16 cellular contexts compared by ENCODE assay signal in genomic region chr9:83440641-83441040, GRCh38.
DNase-seq lines count a peak whose midpoint lies in the region; ATAC-seq and TF ChIP-seq lines count a peak whose summit lies in the region.
"Had no signal": no experiment of that assay in that cellular context is flagged by ENCODE, and none has a peak within 500 bp of the region (broad histone marks: within the 10 kb centered on the region; RNA-seq: fewer than 3 reads in every experiment).

No MANE protein-coding gene starts in this region.

- H3K4ac ChIP-seq in trophoblast cell (ENCODE audit: low read depth, low read length) = no peak overlapping the region

- DNase-seq in BE2C (peak; percentile 53), Panc1 (ENCODE audit: low read depth, low spot score) (no peak), astrocyte of the hippocampus (ENCODE audit: low read depth, low spot score) (peak; percentile 28), trophoblast cell (peak; percentile 86 to 92), MG63 (no peak), HPDE6-E6E7 (ENCODE audit: extremely low spot score) (no peak)
- no peak for DNase-seq in stimulated activated CD4-positive, alpha-beta T cell treated with anti-CD3 and anti-CD28 coated beads, Interleukin-4, amount 100 ng/mL, for 4 hours
- DNase-seq in CD8-positive, alpha-beta memory T cell = no peak
- DNase-seq: C1 segment of cervical spinal cord; Caco-2; CD4-positive, CD25-positive, alpha-beta regulatory T cell; GM23248; IMR-90 had no signal

- no peak overlapping the region for H3K18ac ChIP-seq in trophoblast cell (ENCODE audit: low read length)

- no peak overlapping the region for H3K9ac ChIP-seq in trophoblast cell (ENCODE audit: low read length)
- H3K9ac ChIP-seq: GM23248 had no signal

- H3K4me3 ChIP-seq in BE2C (ENCODE audit: low read depth, low read length) = peak overlapping the region; percentile 21
- H3K4me3 ChIP-seq in Panc1 (ENCODE audit: low read depth in 2 of 2, low read length in 2 of 2) = no peak overlapping the region
- H3K4me3 ChIP-seq in trophoblast cell (ENCODE audit: low read depth, low read length) = no peak overlapping the region
- H3K4me3 ChIP-seq in MG63 = no peak overlapping the region
- no peak overlapping the region for H3K4me3 ChIP-seq in CD8-positive, alpha-beta memory T cell (ENCODE audit: low read length)
- H3K4me3 ChIP-seq: GM23248, HAP-1 had no signal

- H3K9me3 ChIP-seq in BE2C = no peaks in the 10 kb centered on the region
- H3K9me3 ChIP-seq in Panc1 (ENCODE audit: control insufficient read depth, insufficient read depth, low read depth, low read length) = no peaks in the 10 kb centered on the region
- H3K9me3 ChIP-seq in trophoblast cell (ENCODE audit: insufficient read depth, low read depth, low read length) = no peaks in the 10 kb centered on the region
- no peaks in the 10 kb centered on the region for H3K9me3 ChIP-seq in MG63
- no peaks in the 10 kb centered on the region for H3K9me3 ChIP-seq in CD8-positive, alpha-beta memory T cell (ENCODE audit: low read length)
- H3K9me3 ChIP-seq: Caco-2, HAP-1 had no signal

- H4K91ac ChIP-seq in trophoblast cell (ENCODE audit: low read depth, low read length) = no peak overlapping the region

- H2BK120ac ChIP-seq in trophoblast cell (ENCODE audit: insufficient read depth, low read length, poor library complexity) = no peak overlapping the region

- CTCF ChIA-PET in Panc1 (lab: Charles Lee) = no interaction called here
- CTCF ChIA-PET in CD8-positive, alpha-beta memory T cell (lab: Charles Lee) = no interaction called here

- WGBS in trophoblast cell (ENCODE audit: extremely low coverage, insufficient coverage, insufficient read length) = no CpG with 5 or more reads among the region's 5 CpGs

- H3K27me3 Mint-ChIP-seq in CD8-positive, alpha-beta memory T cell = no peaks in the 10 kb centered on the region
- H3K27me3 Mint-ChIP-seq: B cell; CD4-positive, CD25-positive, alpha-beta regulatory T cell had no signal

- H3K4me1 ChIP-seq in BE2C (peaks cover 21% of the 10 kb centered on the region), Panc1 (ENCODE audit: control insufficient read depth, insufficient read depth, low read length) (peaks cover 28% of the 10 kb centered on the region), trophoblast cell (ENCODE audit: control insufficient read depth in 1 of 2, insufficient read depth in 2 of 2, low read length in 2 of 2) (no peaks in the 10 kb centered on the region)
- no peaks in the 10 kb centered on the region for H3K4me1 ChIP-seq in CD8-positive, alpha-beta memory T cell (ENCODE audit: insufficient read depth, low read length)
- H3K4me1 ChIP-seq: Caco-2, HAP-1 had no signal

- peaks cover 0 to 3% (median 0%) of the 10 kb centered on the region in 3 donors for H3K36me3 Mint-ChIP-seq in CD8-positive, alpha-beta memory T cell
- H3K36me3 Mint-ChIP-seq: CD4-positive, CD25-positive, alpha-beta regulatory T cell had no signal

- H3K36me3 ChIP-seq in BE2C (no peaks in the 10 kb centered on the region), Panc1 (ENCODE audit: control insufficient read depth, insufficient read depth, low read length) (no peaks in the 10 kb centered on the region), trophoblast cell (ENCODE audit: control insufficient read depth in 1 of 2, insufficient read depth in 2 of 2, low read length in 2 of 2) (no peaks in the 10 kb centered on the region), MG63 (no peaks in the 10 kb centered on the region)
- no peaks in the 10 kb centered on the region for H3K36me3 ChIP-seq in CD8-positive, alpha-beta memory T cell (ENCODE audit: insufficient read depth, low read length)
- H3K36me3 ChIP-seq: HAP-1 had no signal

- no peaks in the 10 kb centered on the region for H3K27me3 ChIP-seq in BE2C
- H3K27me3 ChIP-seq in Panc1 (ENCODE audit: control insufficient read depth, insufficient read depth, low read length) = no peaks in the 10 kb centered on the region
- no peaks in the 10 kb centered on the region for H3K27me3 ChIP-seq in trophoblast cell (ENCODE audit: insufficient read depth, low read length)
- H3K27me3 ChIP-seq in MG63 = no peaks in the 10 kb centered on the region
- H3K27me3 ChIP-seq in CD8-positive, alpha-beta memory T cell (ENCODE audit: insufficient read depth, low read length, poor library complexity, severe bottlenecking) = no peaks in the 10 kb centered on the region

- H3K79me1 ChIP-seq in trophoblast cell (ENCODE audit: low read length) = no peaks in the 10 kb centered on the region

- no peaks in the 10 kb centered on the region for H3K4me1 Mint-ChIP-seq in CD8-positive, alpha-beta memory T cell
- H3K4me1 Mint-ChIP-seq: B cell; CD4-positive, CD25-positive, alpha-beta regulatory T cell had no signal

- H2AK5ac ChIP-seq in trophoblast cell (ENCODE audit: low read length) = no peak overlapping the region

- TF ChIP-seq CTCF in BE2C (IDR thresholded peaks at IDR 0.05; ENCODE audit: low read depth, low read length) (0 out of 2 replicates have a peak, but pooled peaks have one; percentile 11), Panc1 (IDR thresholded peaks at IDR 0.05) (no peak)

- ATAC-seq in Panc1 = no peak

- peak overlapping the region; percentile 45; the same call in 1 of the 2 replicates for H3K27ac ChIP-seq in Panc1 (ENCODE audit: low read length)
- H3K27ac ChIP-seq in trophoblast cell (ENCODE audit: low read depth, low read length) = no peak overlapping the region
- H3K27ac ChIP-seq in CD8-positive, alpha-beta memory T cell (ENCODE audit: low read depth, low read length) = no peak overlapping the region
- H3K27ac ChIP-seq: GM23248, HL-60 had no signal

- no peak overlapping the region for H2BK5ac ChIP-seq in trophoblast cell (ENCODE audit: low read depth, low read length, poor library complexity)

- no peak overlapping the region for H3K14ac ChIP-seq in trophoblast cell (ENCODE audit: low read length)

- no peak overlapping the region for H3K23ac ChIP-seq in trophoblast cell (ENCODE audit: low read length)

- H2AFZ ChIP-seq in trophoblast cell (ENCODE audit: insufficient read depth, low read length, poor library complexity) = no peak overlapping the region
- H2AFZ ChIP-seq: GM23248 had no signal

- H3K4me2 ChIP-seq in trophoblast cell (ENCODE audit: low read length) = no peak overlapping the region

- H2BK12ac ChIP-seq in trophoblast cell (ENCODE audit: low read length) = no peak overlapping the region

- H3K27ac Mint-ChIP-seq in CD8-positive, alpha-beta memory T cell = no peak overlapping the region
- H3K27ac Mint-ChIP-seq: B cell; CD4-positive, CD25-positive, alpha-beta regulatory T cell had no signal

- POLR2A ChIA-PET in Panc1 (lab: Charles Lee) = no interaction called here
- POLR2A ChIA-PET in CD8-positive, alpha-beta memory T cell (lab: Charles Lee) = no interaction called here

- no peak overlapping the region for H4K8ac ChIP-seq in trophoblast cell (ENCODE audit: low read depth, low read length)

- no peaks in the 10 kb centered on the region for H3K79me2 ChIP-seq in trophoblast cell (ENCODE audit: control insufficient read depth, insufficient read depth, low read length, poor library complexity)

- in situ Hi-C loops in Panc1 (cut with HindIII; ENCODE audit: low pct_unique_long_range_greater_than_20kb, low sequenced_read_pairs) = no loop called here

- intact Hi-C loops in Panc1 (cut with micrococcal nuclease; ENCODE audit: unreplicated experiment) = no loop called here

- H3K4me3 Mint-ChIP-seq in CD8-positive, alpha-beta memory T cell = no peak overlapping the region
- H3K4me3 Mint-ChIP-seq: B cell; CD4-positive, CD25-positive, alpha-beta regulatory T cell had no signal

- no peak overlapping the region for H4K12ac ChIP-seq in trophoblast cell (ENCODE audit: low read depth, low read length)

- no peaks in the 10 kb centered on the region for H3K9me3 Mint-ChIP-seq in CD8-positive, alpha-beta memory T cell

- no TSS peak for BruUV-seq in Panc1 (replicated peaks; lab: Mats Ljungman, UMichigan)

Comparison
In these comparisons a context has a peak if more than half of its experiments do, and no peak if none do; other contexts are left out.
1. DNase-seq: peak in BE2C (single experiment), astrocyte of the hippocampus (single experiment) and trophoblast cell (2 of 2); none in Panc1 (single experiment), MG63 (single experiment), stimulated activated CD4-positive, alpha-beta T cell treated with anti-CD3 and anti-CD28 coated beads, Interleukin-4, amount 100 ng/mL, for 4 hours (0 of 2), HPDE6-E6E7 (single experiment) and CD8-positive, alpha-beta memory T cell (0 of 5).